Comparison of ENCODE assay signal across 38 cellular contexts in the genomic region with DNA sequence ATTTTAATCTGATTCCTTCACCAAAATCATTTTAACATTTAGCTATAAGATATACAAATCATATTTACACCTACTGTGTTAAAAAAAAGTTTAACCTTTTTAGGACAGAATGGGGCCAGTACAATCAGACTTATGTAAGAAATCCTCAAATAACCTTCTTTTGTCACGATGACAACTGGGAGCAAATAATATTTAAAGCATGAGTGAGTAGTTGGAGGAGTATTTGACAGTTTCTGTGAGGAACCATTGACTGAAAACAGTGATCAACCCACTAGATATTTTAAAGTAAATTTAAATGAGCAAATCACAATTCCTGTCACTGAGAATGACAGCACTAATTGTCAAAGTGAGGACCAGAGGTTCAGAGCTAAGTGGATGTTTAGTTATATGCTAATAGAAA.
"Had no signal": no experiment of that assay in that cellular context is flagged by ENCODE, and none has a peak within 500 bp of the region (broad histone marks: within the 10 kb centered on the region; RNA-seq: fewer than 3 reads in every experiment).

No MANE protein-coding gene starts in this region.

- H3K4me1 ChIP-seq: adrenal gland, ascending aorta, body of pancreas, breast epithelium had no signal

- H3K36me3 ChIP-seq: adrenal gland, ascending aorta, brain microvascular endothelial cell, breast epithelium, cardiac muscle cell had no signal

- H3K27ac ChIP-seq: adrenal gland, ascending aorta, body of pancreas, brain microvascular endothelial cell, breast epithelium, cardiac muscle cell had no signal

- H3K36me3 Mint-ChIP-seq: activated naive CD4-positive, alpha-beta T cell treated with anti-CD3 and anti-CD28 coated beads, Interleukin-2, amount 10 ng/mL, durations not matched to agents 7 days and 5 days; activated naive CD4-positive, alpha-beta T cell treated with anti-CD3 and anti-CD28 coated beads, Interleukin-2, amount 50 U/mL, for 24 hours; activated naive CD8-positive, alpha-beta T cell; activated naive CD8-positive, alpha-beta T cell treated with anti-CD3 and anti-CD28 coated beads for 36 hours; activated naive CD8-positive, alpha-beta T cell treated with anti-CD3 and anti-CD28 coated beads, Interleukin-2, amount 10 ng/mL, durations not matched to agents 7 days and 5 days; brain had no signal

- H3K4me3 ChIP-seq: adrenal gland, ascending aorta, body of pancreas, breast epithelium, cardiac muscle cell had no signal

- DNase-seq: activated effector memory CD4-positive, alpha-beta T cell treated with anti-CD3 and anti-CD28 coated beads, Interleukin-2, amount 50 U/mL, for 16 hours; activated effector memory CD4-positive, alpha-beta T cell treated with Interleukin-2 at 50 U/mL for 16 hours; activated gamma-delta T cell; activated gamma-delta T cell treated with Interleukin-2 at 50 U/mL for 16 hours; activated naive CD4-positive, alpha-beta T cell; activated naive CD4-positive, alpha-beta T cell treated with anti-CD3 and anti-CD28 coated beads for 36 hours; activated naive CD4-positive, alpha-beta T cell treated with anti-CD3 and anti-CD28 coated beads, Interleukin-2, amount 10 ng/mL, durations not matched to agents 7 days and 5 days; activated naive CD4-positive, alpha-beta T cell treated with anti-CD3 and anti-CD28 coated beads, Interleukin-2, amount 50 U/mL, for 16 hours; activated naive CD4-positive, alpha-beta T cell treated with Interleukin-2 at 50 U/mL for 16 hours; activated naive CD8-positive, alpha-beta T cell treated with anti-CD3 and anti-CD28 coated beads for 36 hours; activated naive CD8-positive, alpha-beta T cell treated with anti-CD3 and anti-CD28 coated beads, Interleukin-2, amount 10 ng/mL, durations not matched to agents 7 days and 5 days; activated naive CD8-positive, alpha-beta T cell treated with anti-CD3 and anti-CD28 coated beads, Interleukin-2, amount 50 U/mL, for 24 hours; activated T-cell treated with anti-CD3 and anti-CD28 coated beads, Interleukin-2, amount 50 U/mL, for 1 hour; activated T-cell treated with anti-CD3 and anti-CD28 coated beads, Interleukin-2, amount 50 U/mL, for 24 hours; activated T-cell treated with anti-CD3 and anti-CD28 coated beads, Interleukin-2, amount 50 U/mL, for 4 hours; activated T-cell treated with anti-CD3 and anti-CD28 coated beads, Interleukin-2, amount 50 U/mL, for 48 hours; adrenal gland; amniotic stem cell; amygdala; anterior cingulate cortex; aorta; body of pancreas; brain microvascular endothelial cell; central memory CD4-positive, alpha-beta T cell; cerebellar nuclear complex had no signal

- H3K27me3 ChIP-seq: adrenal gland, ascending aorta, body of pancreas, brain microvascular endothelial cell, breast epithelium, cardiac muscle cell had no signal

- H3K9me3 Mint-ChIP-seq: activated naive CD4-positive, alpha-beta T cell treated with anti-CD3 and anti-CD28 coated beads, Interleukin-2, amount 50 U/mL, for 24 hours had no signal

- H3K9me3 ChIP-seq: adrenal gland, ascending aorta, body of pancreas, breast epithelium had no signal

- ATAC-seq: activated naive CD4-positive, alpha-beta T cell treated with anti-CD3 and anti-CD28 coated beads, Interleukin-2, amount 50 U/mL, for 72 hours; activated naive CD8-positive, alpha-beta T cell treated with anti-CD3 and anti-CD28 coated beads, Interleukin-2, amount 50 U/mL, for 24 hours; activated T-cell treated with anti-CD3 and anti-CD28 coated beads, Interleukin-2, amount 50 U/mL, for 4 hours; activated T-helper 17 cell treated with anti-CD3 and anti-CD28 coated beads, Interleukin-2, amount 50 U/mL, for 72 hours; body of pancreas had no signal

- H3K4me1 Mint-ChIP-seq: activated naive CD4-positive, alpha-beta T cell treated with anti-CD3 and anti-CD28 coated beads, Interleukin-2, amount 10 ng/mL, durations not matched to agents 7 days and 5 days; activated naive CD4-positive, alpha-beta T cell treated with anti-CD3 and anti-CD28 coated beads, Interleukin-2, amount 50 U/mL, for 24 hours; activated naive CD8-positive, alpha-beta T cell treated with anti-CD3 and anti-CD28 coated beads for 36 hours; activated naive CD8-positive, alpha-beta T cell treated with anti-CD3 and anti-CD28 coated beads, Interleukin-2, amount 10 ng/mL, durations not matched to agents 7 days and 5 days; activated naive CD8-positive, alpha-beta T cell treated with anti-CD3 and anti-CD28 coated beads, Interleukin-2, amount 50 U/mL, for 24 hours; activated T-helper 17 cell treated with anti-CD3 and anti-CD28 coated beads, Interleukin-2, amount 50 U/mL, for 72 hours; brain; central memory CD8-positive, alpha-beta T cell had no signal

- H3K4me3 Mint-ChIP-seq: activated naive CD4-positive, alpha-beta T cell treated with anti-CD3 and anti-CD28 coated beads for 36 hours; activated naive CD4-positive, alpha-beta T cell treated with anti-CD3 and anti-CD28 coated beads, Interleukin-2, amount 10 ng/mL, durations not matched to agents 7 days and 5 days; activated naive CD4-positive, alpha-beta T cell treated with anti-CD3 and anti-CD28 coated beads, Interleukin-2, amount 50 U/mL, for 24 hours; activated naive CD8-positive, alpha-beta T cell; activated naive CD8-positive, alpha-beta T cell treated with anti-CD3 and anti-CD28 coated beads for 36 hours; activated naive CD8-positive, alpha-beta T cell treated with anti-CD3 and anti-CD28 coated beads, Interleukin-2, amount 10 ng/mL, durations not matched to agents 7 days and 5 days; activated naive CD8-positive, alpha-beta T cell treated with anti-CD3 and anti-CD28 coated beads, Interleukin-2, amount 50 U/mL, for 24 hours; activated T-cell treated with anti-CD3 and anti-CD28 coated beads, Interleukin-2, amount 50 U/mL, for 24 hours; activated T-cell treated with anti-CD3 and anti-CD28 coated beads, Interleukin-2, amount 50 U/mL, for 4 hours; activated T-helper 1 cell treated with anti-CD3 and anti-CD28 coated beads, Interleukin-12 subunit alpha, Interleukin-12 subunit beta, Interleukin-2, Interleukin-4 antibody, amounts not matched to agents 30 ng/mL and 10 ng/mL and 1 ng/mL, durations not matched to agents 14 hours and 24 hours and 36 hours; activated T-helper 17 cell treated with anti-CD3 and anti-CD28 coated beads, Interleukin-2, amount 50 U/mL, for 72 hours; brain; central memory CD8-positive, alpha-beta T cell had no signal

- FAIRE-seq: astrocyte, bronchial epithelial cell had no signal

- H3K27ac Mint-ChIP-seq: activated naive CD4-positive, alpha-beta T cell treated with anti-CD3 and anti-CD28 coated beads for 36 hours; activated naive CD4-positive, alpha-beta T cell treated with anti-CD3 and anti-CD28 coated beads, Interleukin-2, amount 10 ng/mL, durations not matched to agents 7 days and 5 days; activated naive CD4-positive, alpha-beta T cell treated with anti-CD3 and anti-CD28 coated beads, Interleukin-2, amount 50 U/mL, for 24 hours; activated naive CD4-positive, alpha-beta T cell treated with anti-CD3 and anti-CD28 coated beads, Interleukin-2, amount 50 U/mL, for 72 hours; activated naive CD8-positive, alpha-beta T cell; activated naive CD8-positive, alpha-beta T cell treated with anti-CD3 and anti-CD28 coated beads for 36 hours; activated naive CD8-positive, alpha-beta T cell treated with anti-CD3 and anti-CD28 coated beads, Interleukin-2, amount 10 ng/mL, durations not matched to agents 7 days and 5 days; activated naive CD8-positive, alpha-beta T cell treated with anti-CD3 and anti-CD28 coated beads, Interleukin-2, amount 50 U/mL, for 24 hours; activated T-cell treated with anti-CD3 and anti-CD28 coated beads, Interleukin-2, amount 50 U/mL, for 24 hours; activated T-helper 1 cell treated with anti-CD3 and anti-CD28 coated beads, Interleukin-12 subunit alpha, Interleukin-12 subunit beta, Interleukin-2, Interleukin-4 antibody, amounts not matched to agents 30 ng/mL and 10 ng/mL and 1 ng/mL, durations not matched to agents 14 hours and 24 hours and 36 hours; activated T-helper 17 cell treated with anti-CD3 and anti-CD28 coated beads, Interleukin-2, amount 50 U/mL, for 72 hours; activated T-helper 2 cell treated with anti-CD3 and anti-CD28 coated beads, Interferon-gamma antibody, Interleukin-2, Interleukin-4, amounts not matched to agents 10 μg/mL and 5 μg/mL and 100 μg/mL, durations not matched to agents 14 hours and 24 hours and 36 hours; brain had no signal

- H3K27me3 Mint-ChIP-seq: activated naive CD4-positive, alpha-beta T cell treated with anti-CD3 and anti-CD28 coated beads, Interleukin-2, amount 10 ng/mL, durations not matched to agents 7 days and 5 days; activated naive CD4-positive, alpha-beta T cell treated with anti-CD3 and anti-CD28 coated beads, Interleukin-2, amount 50 U/mL, for 24 hours; activated naive CD8-positive, alpha-beta T cell; activated naive CD8-positive, alpha-beta T cell treated with anti-CD3 and anti-CD28 coated beads for 36 hours; activated naive CD8-positive, alpha-beta T cell treated with anti-CD3 and anti-CD28 coated beads, Interleukin-2, amount 10 ng/mL, durations not matched to agents 7 days and 5 days; activated naive CD8-positive, alpha-beta T cell treated with anti-CD3 and anti-CD28 coated beads, Interleukin-2, amount 50 U/mL, for 24 hours; activated T-cell treated with anti-CD3 and anti-CD28 coated beads, Interleukin-2, amount 50 U/mL, for 24 hours; activated T-helper 17 cell treated with anti-CD3 and anti-CD28 coated beads, Interleukin-2, amount 50 U/mL, for 72 hours; central memory CD8-positive, alpha-beta T cell had no signal
